8 cellular contexts compared by ENCODE assay signal in genomic region chr11:126416542-126417090, GRCh38.
A peak's percentile ranks its signal among the peaks of the same experiment; 100 is the strongest.
DNase-seq lines count a peak whose midpoint lies in the region; ATAC-seq and TF ChIP-seq lines count a peak whose summit lies in the region.

No MANE protein-coding gene starts in this region.

- H3K4me3 ChIP-seq in ascending aorta, result peak overlapping the region; percentile 52 to 62
- H3K4me3 ChIP-seq in right cardiac atrium (ENCODE audit: low read length), result peak overlapping the region; percentile 8
- no peak overlapping the region for H3K4me3 ChIP-seq in HAP-1

- peaks cover 0 to 7% of the 10 kb centered on the region in 2 donors for H3K36me3 ChIP-seq in ascending aorta
- peaks cover 2% of the 10 kb centered on the region; the same call in 1 of the 2 replicates for H3K36me3 ChIP-seq in HAP-1 (replicated peaks)

- H3K9me3 ChIP-seq in ascending aorta (no peaks in the 10 kb centered on the region), right cardiac atrium (ENCODE audit: control insufficient read depth, low read length) (no peaks in the 10 kb centered on the region), HAP-1 (no peaks in the 10 kb centered on the region)

- DNase-seq in T follicular helper cell (ENCODE audit: low read depth), result peak; percentile 21
- peak; percentile 44 to 93 for DNase-seq in ascending aorta (ENCODE audit: low spot score in 2 of 2)
- DNase-seq in right cardiac atrium, result peak; percentile 94 to 98 (median 97)
- peak; percentile 43 for DNase-seq in renal cortical epithelial cell (ENCODE audit: low read depth)
- peak; percentile 92 for DNase-seq in ureter (ENCODE audit: low spot score)
- no peak for DNase-seq in HAP-1 (ENCODE audit: low spot score in 2 of 2)

- H3K27ac ChIP-seq in ascending aorta (peak overlapping the region; percentile 86 to 92), right cardiac atrium (ENCODE audit: low read length) (peak overlapping the region; percentile 93)

- H3K27me3 ChIP-seq in ascending aorta (no peaks in the 10 kb centered on the region), right cardiac atrium (ENCODE audit: control insufficient read depth, insufficient read depth) (no peaks in the 10 kb centered on the region), HAP-1 (ENCODE audit: low read depth) (no peaks in the 10 kb centered on the region)

- no peak for TF ChIP-seq CTCF in ascending aorta (IDR thresholded peaks at IDR 0.05)

- ATAC-seq in GM18909 (IDR thresholded peaks at IDR 0.05; ENCODE audit: poor library complexity, unreplicated experiment) (peak; percentile 89), HG03175 (IDR thresholded peaks at IDR 0.05; ENCODE audit: unreplicated experiment) (peak; percentile 86), right cardiac atrium (peak; percentile 80 to 84)

- intact Hi-C loops in ascending aorta (cut with DNase I), result loop anchor here (2.0 kb wide), 1 partner anchor 60 kb away; no protein-coding TSS in a partner anchor
- intact Hi-C loops in right cardiac atrium (cut with DNase I), result loop anchor here in 1 of 4 donors (10.0 kb wide), 1 partner anchor 102 kb away; no protein-coding TSS in a partner anchor

- 3% methylated on average over 52 of the region's 52 CpGs for WGBS in right cardiac atrium

- in situ Hi-C loops in HAP-1 (cut with MboI; ENCODE audit: low sequenced_read_pairs), result no loop called here

- H3K4me1 ChIP-seq in ascending aorta (peaks cover 21 to 28% of the 10 kb centered on the region in 2 donors), right cardiac atrium (ENCODE audit: control insufficient read depth, insufficient read depth, low read length) (peaks cover 26% of the 10 kb centered on the region), HAP-1 (no peaks in the 10 kb centered on the region)

Comparison
In these comparisons a context has a peak if more than half of its experiments do, and no peak if none do; other contexts are left out.
1. DNase-seq: peak in T follicular helper cell (single experiment), ascending aorta (2 of 2), right cardiac atrium (3 of 3), renal cortical epithelial cell (single experiment) and ureter (single experiment); none in HAP-1 (0 of 2).
2. Peak in every context shown above with its lines, with median percentiles within 50 percentile points of each other: ATAC-seq.